ENCODE assay signal across 22 cellular contexts in genomic region chr5:62059960-62060359, GRCh38.
DNase-seq lines count a peak whose midpoint lies in the region; ATAC-seq, FAIRE-seq and TF ChIP-seq lines count a peak whose summit lies in the region.
"Had no signal": no experiment of that assay in that cellular context is flagged by ENCODE, and none has a peak within 500 bp of the region (broad histone marks: within the 10 kb centered on the region; RNA-seq: fewer than 3 reads in every experiment).

No MANE protein-coding gene starts in this region.

- intact Hi-C loops in ascending aorta (cut with DNase I), result no loop called here

- no peak for TF ChIP-seq RAD21 in A549 (conservative IDR thresholded peaks at IDR 0.05 in 1 of 2, IDR thresholded peaks at IDR 0.05 in 1 of 2)

- POLR2A ChIA-PET in A549 (lab: Yijun Ruan, JAX), result no interaction called here

- TF ChIP-seq POLR2A in A549 (IDR thresholded peaks at IDR 0.05; ENCODE audit: low read length), result no peak

- DNase-seq in A549 (ENCODE audit: low read depth in 1 of 2, low spot score in 1 of 2), result no peak
- peak; percentile 12 for DNase-seq in SK-N-MC (ENCODE audit: low read depth, low spot score)
- DNase-seq in keratinocyte (ENCODE audit: low read depth, low spot score), result no peak
- DNase-seq in D341Med (ENCODE audit: low spot score), result no peak
- no peak for DNase-seq in ascending aorta (ENCODE audit: low spot score in 2 of 2)
- no peak for DNase-seq in effector memory CD4-positive, alpha-beta T cell
- DNase-seq: 8988T; C1 segment of cervical spinal cord; Caco-2; CD4-positive, alpha-beta memory T cell; DMS 273 treated with DMSO at 0.1 percent for 48 hours; DMS79; EL; GDM1; GM23248; H7; HCEC 1CT had no signal

- CTCF ChIA-PET in A549 (lab: Yijun Ruan, JAX), result no interaction called here

- H3K9ac ChIP-seq in SK-N-MC (ENCODE audit: insufficient read length), result no peak overlapping the region
- no peak overlapping the region for H3K9ac ChIP-seq in keratinocyte (ENCODE audit: control insufficient read depth, extremely low read depth, insufficient read depth, low read length)
- H3K9ac ChIP-seq: GM23248 had no signal

- no peak overlapping the region for H3K27ac ChIP-seq in A549
- no peak overlapping the region for H3K27ac ChIP-seq in SK-N-MC
- no peak overlapping the region for H3K27ac ChIP-seq in keratinocyte (ENCODE audit: control insufficient read depth, insufficient read depth, low read length)
- no peak overlapping the region for H3K27ac ChIP-seq in ascending aorta
- no peak overlapping the region for H3K27ac ChIP-seq in effector memory CD4-positive, alpha-beta T cell (ENCODE audit: insufficient read depth, low read length, poor library complexity, severe bottlenecking)
- H3K27ac ChIP-seq: GM23248 had no signal

- ATAC-seq in A549, result no peak
- peak; percentile 50 for ATAC-seq in esophagus mucosa
- ATAC-seq: GM12878 had no signal

- WGBS in A549 (ENCODE audit: missing lambda C conversion rate), result 9% methylated on average over 2 of the region's 2 CpGs

- TF ChIP-seq CTCF in A549 (IDR thresholded peaks at IDR 0.05) (no peak), keratinocyte (optimal IDR thresholded peaks at IDR 0.05 in 1 of 3, IDR thresholded peaks at IDR 0.05 in 1 of 3, conservative IDR thresholded peaks at IDR 0.05 in 1 of 3; ENCODE audit: extremely low read depth in 1 of 3, insufficient read depth in 2 of 3, low read length in 3 of 3) (no peak), ascending aorta (IDR thresholded peaks at IDR 0.05) (no peak)

- H3K27me3 ChIP-seq in keratinocyte (ENCODE audit: control insufficient read depth, extremely low read depth, insufficient read depth, low read length), result no peaks in the 10 kb centered on the region
- no peaks in the 10 kb centered on the region for H3K27me3 ChIP-seq in ascending aorta
- H3K27me3 ChIP-seq in effector memory CD4-positive, alpha-beta T cell (replicated peaks; ENCODE audit: control insufficient read depth, insufficient read depth, low read length, poor library complexity, severe bottlenecking), result no peaks in the 10 kb centered on the region

- H2AFZ ChIP-seq in keratinocyte (ENCODE audit: control insufficient read depth, low read length), result peak overlapping the region; percentile 27
- H2AFZ ChIP-seq: GM23248 had no signal

- H3K9me3 ChIP-seq in A549 (no peaks in the 10 kb centered on the region), SK-N-MC (ENCODE audit: low read depth, low read length) (no peaks in the 10 kb centered on the region; the same call in 1 of the 2 replicates), keratinocyte (ENCODE audit: control insufficient read depth, low read depth, low read length) (no peaks in the 10 kb centered on the region), ascending aorta (no peaks in the 10 kb centered on the region)
- no peaks in the 10 kb centered on the region for H3K9me3 ChIP-seq in effector memory CD4-positive, alpha-beta T cell (ENCODE audit: control insufficient read depth, low read length)
- H3K9me3 ChIP-seq: Caco-2 had no signal

- dilution Hi-C loops in keratinocyte (cut with MboI; ENCODE audit: extremely low pct_ligation_motif_present, low sequenced_read_pairs), result no loop called here

- H3K4me1 ChIP-seq in A549 (no peaks in the 10 kb centered on the region), keratinocyte (ENCODE audit: control insufficient read depth, extremely low read depth, insufficient read depth, low read length) (peaks cover 11% of the 10 kb centered on the region), ascending aorta (no peaks in the 10 kb centered on the region)
- H3K4me1 ChIP-seq in effector memory CD4-positive, alpha-beta T cell (ENCODE audit: control insufficient read depth, insufficient read depth, low read length, poor library complexity, severe bottlenecking), result no peaks in the 10 kb centered on the region
- H3K4me1 ChIP-seq: Caco-2 had no signal

- TF ChIP-seq EP300 in A549 (IDR thresholded peaks at IDR 0.05), result no peak

- no peaks in the 10 kb centered on the region for H3K79me2 ChIP-seq in keratinocyte (ENCODE audit: control insufficient read depth, insufficient read depth, low read length)

- FAIRE-seq in A549 (lab: Jason Lieb, UNC) (no peak), keratinocyte (lab: Jason Lieb, UNC) (no peak)
- FAIRE-seq: D721Med, GM12878, GM19239, H1 had no signal

- H4K20me1 ChIP-seq in keratinocyte (ENCODE audit: control insufficient read depth, extremely low read depth, insufficient read depth, low read length), result no peaks in the 10 kb centered on the region

- H3K9me1 ChIP-seq in keratinocyte (ENCODE audit: control insufficient read depth, extremely low read depth, insufficient read depth, low read length), result no peaks in the 10 kb centered on the region

- H3K36me3 ChIP-seq in SK-N-MC (ENCODE audit: insufficient read depth, low read length) (no peaks in the 10 kb centered on the region), keratinocyte (ENCODE audit: control insufficient read depth in 2 of 2, extremely low read depth in 1 of 2, insufficient read depth in 2 of 2, low read length in 2 of 2) (no peaks in the 10 kb centered on the region), ascending aorta (no peaks in the 10 kb centered on the region)
- no peaks in the 10 kb centered on the region for H3K36me3 ChIP-seq in effector memory CD4-positive, alpha-beta T cell (ENCODE audit: control insufficient read depth, insufficient read depth, low read length)

- no peak overlapping the region for H3K4me3 ChIP-seq in A549
- no peak overlapping the region for H3K4me3 ChIP-seq in SK-N-MC
- H3K4me3 ChIP-seq in keratinocyte (ENCODE audit: control insufficient read depth in 2 of 3, extremely low read depth in 1 of 3, insufficient read depth in 2 of 3, low read depth in 1 of 3, low read length in 3 of 3), result no peak overlapping the region
- H3K4me3 ChIP-seq in ascending aorta, result no peak overlapping the region
- H3K4me3 ChIP-seq in effector memory CD4-positive, alpha-beta T cell (ENCODE audit: insufficient read depth, low read depth, low read length, poor library complexity, severe bottlenecking), result no peak overlapping the region
- H3K4me3 ChIP-seq: GM12878, GM23248 had no signal

- no peak overlapping the region for H3K4me2 ChIP-seq in A549
- H3K4me2 ChIP-seq in keratinocyte (ENCODE audit: control insufficient read depth, extremely low read depth, insufficient read depth, low read depth, low read length), result peak overlapping the region; percentile 34

TF ChIP-seq in A549, 52 proteins besides CTCF, POLR2A, EP300 and RAD21:
- TF ChIP-seq MAFK (IDR thresholded peaks at IDR 0.05; ENCODE audit: partially characterized antibody) (peak; percentile 16), RARB (CRISPR knock-in tag; IDR thresholded peaks at IDR 0.05) (no peak), ZNF302 (CRISPR knock-in tag; IDR thresholded peaks at IDR 0.05) (no peak), HMGXB4 (CRISPR knock-in tag; IDR thresholded peaks at IDR 0.05; ENCODE audit: borderline replicate concordance) (no peak), ELK1 (IDR thresholded peaks at IDR 0.05; ENCODE audit: low read depth, low read length) (no peak)
